In genomic region chr13:71358218-71358617, GRCh38 we compare ENCODE assay signal across 21 cellular contexts.
"Had no signal": no experiment of that assay in that cellular context is flagged by ENCODE, and none has a peak within 500 bp of the region (broad histone marks: within the 10 kb centered on the region; RNA-seq: fewer than 3 reads in every experiment).

No MANE protein-coding gene starts in this region.

- H3K27me3 ChIP-seq: brain microvascular endothelial cell, left lung, testis, transverse colon had no signal

- H3K9me3 ChIP-seq: left lung, lower lobe of right lung, testis, transverse colon had no signal

- H3K27ac ChIP-seq: brain microvascular endothelial cell, left lung, lower lobe of right lung, testis, transverse colon had no signal

- H3K4me3 ChIP-seq: left lung, lower lobe of right lung, testis, transverse colon had no signal

- DNase-seq: activated B cell treated with CpG ODN at 0.5 μM for 24 hours; activated CD4-positive, alpha-beta T cell treated with anti-CD3 and anti-CD28 coated beads, Interleukin-2, amount 50 U/mL, for 1 hour; activated CD8-positive, alpha-beta T cell treated with anti-CD3 and anti-CD28 coated beads for 36 hours; activated gamma-delta T cell treated with Interleukin-2 at 50 U/mL for 16 hours; activated naive CD4-positive, alpha-beta T cell treated with anti-CD3 and anti-CD28 coated beads, Interleukin-2, amount 50 U/mL, for 16 hours; activated T-cell treated with anti-CD3 and anti-CD28 coated beads, Interleukin-2, amount 50 U/mL, for 4 hours; amniotic stem cell; brain microvascular endothelial cell; effector CD4-positive, alpha-beta T cell; foreskin melanocyte; kidney glomerular epithelial cell; left lung; lower lobe of right lung; mesendoderm; posterior cingulate gyrus; right cardiac atrium; stimulated activated CD4-positive, alpha-beta T cell treated with anti-CD3 and anti-CD28 coated beads, Interleukin-4, amount 100 ng/mL, for 1 hour; stimulated activated naive CD8-positive, alpha-beta T cell treated with anti-CD3 and anti-CD28 coated beads, Interleukin-15, Interleukin-2, amounts not matched to agents 100 U/mL and 50 U/mL, for 24 hours; T-helper 1 cell; testis; transverse colon had no signal

- H3K4me1 ChIP-seq: left lung, lower lobe of right lung, testis, transverse colon had no signal

- H3K36me3 ChIP-seq: brain microvascular endothelial cell, left lung, lower lobe of right lung, transverse colon had no signal
